9 cellular contexts compared by ENCODE assay signal in the genomic region with DNA sequence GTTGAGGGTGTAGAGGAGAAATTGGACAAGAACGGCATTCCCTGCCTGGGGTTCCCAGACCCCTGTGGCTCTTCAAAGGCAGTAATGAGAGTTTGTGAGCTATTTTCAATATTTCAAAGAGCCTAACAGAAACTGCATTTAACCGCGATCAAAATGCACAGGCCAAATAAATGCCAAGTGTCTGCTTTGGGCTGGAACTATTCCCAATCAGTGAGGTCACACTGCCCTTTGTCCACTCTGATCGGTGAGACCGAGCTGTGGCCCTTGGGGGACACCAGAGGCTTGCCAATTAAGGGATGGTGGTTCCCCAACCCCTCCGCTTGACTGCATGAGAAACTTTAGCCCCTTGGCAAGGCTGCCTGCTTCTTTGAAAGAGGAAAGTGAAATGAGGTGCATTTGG. TPM values are rescaled to one million over a fixed set of nuclear protein-coding genes. Genes with fewer than 3 reads are reported as not detected.
"Had no signal": no experiment of that assay in that cellular context is flagged by ENCODE, and none has a peak within 500 bp of the region (broad histone marks: within the 10 kb centered on the region; RNA-seq: fewer than 3 reads in every experiment).

No MANE protein-coding gene starts in this region.

- H3K4me3 ChIP-seq: GM23248, GM23338, HAP-1 had no signal

- H3K4me1 ChIP-seq: HAP-1 had no signal

- H2AFZ ChIP-seq: GM23248, GM23338 had no signal

- H3K36me3 ChIP-seq: HAP-1 had no signal

- DNase-seq: GM23248, GOT3, H7, H9, HCEC 1CT, HFFc6 had no signal

- H3K4me2 ChIP-seq: GM23338 had no signal

- H3K9me3 ChIP-seq: HAP-1 had no signal

- H3K27ac ChIP-seq: GM23248 had no signal

RNA-seq across cellular contexts. Expression of a gene that starts 20.3 kb away (rescaled TPM):
- total RNA-seq: H4 had no signal

RNA-seq across cellular contexts. Expression of a gene that starts 32.0 kb away (rescaled TPM):
- total RNA-seq: GM23248, H4, HFFc6 had no signal
